In the genomic region with DNA sequence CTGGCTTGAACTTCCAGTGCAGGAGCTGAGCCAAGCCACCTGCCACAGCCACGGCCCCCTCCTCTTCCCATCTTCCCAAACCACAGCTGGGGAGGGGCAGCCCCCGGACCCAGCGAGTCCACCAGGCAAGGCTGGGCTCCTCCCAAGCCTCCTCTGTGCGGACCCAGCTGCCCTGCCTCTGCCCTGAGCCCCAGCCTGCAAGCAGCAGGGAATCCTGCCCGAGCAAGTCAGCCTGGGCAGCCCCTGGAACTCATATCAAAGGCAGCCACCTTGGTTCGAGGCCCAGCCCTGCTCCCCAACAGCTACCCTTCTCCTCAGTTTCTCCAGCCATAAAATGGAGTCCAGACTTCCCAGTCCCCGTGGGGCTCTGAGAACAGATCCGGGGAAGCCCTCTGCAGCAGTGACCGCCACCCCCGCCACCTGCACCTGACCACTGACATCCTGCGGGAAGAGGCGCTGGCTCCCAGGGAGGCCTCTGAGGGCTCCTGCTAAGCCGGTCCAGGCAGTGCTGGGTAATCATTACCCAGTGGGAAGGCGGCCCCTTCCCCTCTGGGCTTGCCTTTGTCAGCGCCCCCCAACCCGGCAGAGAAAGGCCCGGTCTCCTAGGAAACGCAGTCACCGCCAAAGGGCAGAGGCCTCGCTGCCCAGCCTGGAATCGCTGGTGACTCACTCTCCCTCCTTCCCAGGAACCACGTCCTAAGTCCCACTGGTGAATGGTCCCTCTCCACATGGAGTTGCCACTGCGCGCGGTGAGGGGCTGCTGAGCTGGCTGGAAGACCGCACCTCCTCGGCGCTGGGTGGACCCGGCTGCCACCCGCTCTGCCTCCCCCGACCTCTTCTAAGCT, we compare ENCODE assay signal across 1 cellular context.
TF ChIP-seq lines count a peak whose summit lies in the region.

No MANE protein-coding gene starts in this region.

TF ChIP-seq in HepG2, 621 proteins besides CTCF, POLR2A, EP300 and RAD21 (continued from another document and continues in another):
- TF ChIP-seq POGK (CRISPR knock-in tag; conservative IDR thresholded peaks at IDR 0.05) = no peak; the same call in 1 of the 2 replicates
- TF ChIP-seq ZNF331 (CRISPR knock-in tag; IDR thresholded peaks at IDR 0.05) = peak; percentile 35; the same call in 1 of the 2 replicates
- TF ChIP-seq ZNF484 (CRISPR knock-in tag; IDR thresholded peaks at IDR 0.05; ENCODE audit: borderline replicate concordance, low read depth) = no peak
- peak; percentile 87 for TF ChIP-seq GABPB1 (CRISPR knock-in tag; IDR thresholded peaks at IDR 0.05)
- no peak for TF ChIP-seq ZNF230 (CRISPR knock-in tag; IDR thresholded peaks at IDR 0.05)
- 0 out of 2 replicates have a peak, but pooled peaks have one; percentile 44 for TF ChIP-seq KDM6A (CRISPR knock-in tag; IDR thresholded peaks at IDR 0.05; ENCODE audit: low read depth)
- no peak for TF ChIP-seq HNRNPLL (IDR thresholded peaks at IDR 0.05; ENCODE audit: low read depth, low read length, poor library complexity, severe bottlenecking)
- TF ChIP-seq, protein P1, sequence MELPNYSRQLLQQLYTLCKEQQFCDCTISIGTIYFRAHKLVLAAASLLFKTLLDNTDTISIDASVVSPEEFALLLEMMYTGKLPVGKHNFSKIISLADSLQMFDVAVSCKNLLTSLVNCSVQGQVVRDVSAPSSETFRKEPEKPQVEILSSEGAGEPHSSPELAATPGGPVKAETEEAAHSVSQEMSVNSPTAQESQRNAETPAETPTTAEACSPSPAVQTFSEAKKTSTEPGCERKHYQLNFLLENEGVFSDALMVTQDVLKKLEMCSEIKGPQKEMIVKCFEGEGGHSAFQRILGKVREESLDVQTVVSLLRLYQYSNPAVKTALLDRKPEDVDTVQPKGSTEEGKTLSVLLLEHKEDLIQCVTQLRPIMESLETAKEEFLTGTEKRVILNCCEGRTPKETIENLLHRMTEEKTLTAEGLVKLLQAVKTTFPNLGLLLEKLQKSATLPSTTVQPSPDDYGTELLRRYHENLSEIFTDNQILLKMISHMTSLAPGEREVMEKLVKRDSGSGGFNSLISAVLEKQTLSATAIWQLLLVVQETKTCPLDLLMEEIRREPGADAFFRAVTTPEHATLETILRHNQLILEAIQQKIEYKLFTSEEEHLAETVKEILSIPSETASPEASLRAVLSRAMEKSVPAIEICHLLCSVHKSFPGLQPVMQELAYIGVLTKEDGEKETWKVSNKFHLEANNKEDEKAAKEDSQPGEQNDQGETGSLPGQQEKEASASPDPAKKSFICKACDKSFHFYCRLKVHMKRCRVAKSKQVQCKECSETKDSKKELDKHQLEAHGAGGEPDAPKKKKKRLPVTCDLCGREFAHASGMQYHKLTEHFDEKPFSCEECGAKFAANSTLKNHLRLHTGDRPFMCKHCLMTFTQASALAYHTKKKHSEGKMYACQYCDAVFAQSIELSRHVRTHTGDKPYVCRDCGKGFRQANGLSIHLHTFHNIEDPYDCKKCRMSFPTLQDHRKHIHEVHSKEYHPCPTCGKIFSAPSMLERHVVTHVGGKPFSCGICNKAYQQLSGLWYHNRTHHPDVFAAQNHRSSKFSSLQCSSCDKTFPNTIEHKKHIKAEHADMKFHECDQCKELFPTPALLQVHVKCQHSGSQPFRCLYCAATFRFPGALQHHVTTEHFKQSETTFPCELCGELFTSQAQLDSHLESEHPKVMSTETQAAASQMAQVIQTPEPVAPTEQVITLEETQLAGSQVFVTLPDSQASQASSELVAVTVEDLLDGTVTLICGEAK (IDR thresholded peaks at IDR 0.05) = no peak
- TF ChIP-seq, protein P1 (CRISPR knock-in tag; IDR thresholded peaks at IDR 0.05) = peak; percentile 42; the same call in 1 of the 2 replicates
- TF ChIP-seq ERF (CRISPR knock-in tag; IDR thresholded peaks at IDR 0.05) = peak; percentile 22; the same call in 1 of the 2 replicates
- TF ChIP-seq, protein P2, sequence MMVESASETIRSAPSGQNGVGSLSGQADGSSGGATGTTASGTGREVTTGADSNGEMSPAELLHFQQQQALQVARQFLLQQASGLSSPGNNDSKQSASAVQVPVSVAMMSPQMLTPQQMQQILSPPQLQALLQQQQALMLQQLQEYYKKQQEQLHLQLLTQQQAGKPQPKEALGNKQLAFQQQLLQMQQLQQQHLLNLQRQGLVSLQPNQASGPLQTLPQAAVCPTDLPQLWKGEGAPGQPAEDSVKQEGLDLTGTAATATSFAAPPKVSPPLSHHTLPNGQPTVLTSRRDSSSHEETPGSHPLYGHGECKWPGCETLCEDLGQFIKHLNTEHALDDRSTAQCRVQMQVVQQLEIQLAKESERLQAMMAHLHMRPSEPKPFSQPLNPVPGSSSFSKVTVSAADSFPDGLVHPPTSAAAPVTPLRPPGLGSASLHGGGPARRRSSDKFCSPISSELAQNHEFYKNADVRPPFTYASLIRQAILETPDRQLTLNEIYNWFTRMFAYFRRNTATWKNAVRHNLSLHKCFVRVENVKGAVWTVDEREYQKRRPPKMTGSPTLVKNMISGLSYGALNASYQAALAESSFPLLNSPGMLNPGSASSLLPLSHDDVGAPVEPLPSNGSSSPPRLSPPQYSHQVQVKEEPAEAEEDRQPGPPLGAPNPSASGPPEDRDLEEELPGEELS (CRISPR knock-in tag; IDR thresholded peaks at IDR 0.05) = peak; percentile 63; the same call in 1 of the 2 replicates
- no peak for TF ChIP-seq ZNF639 (CRISPR knock-in tag; conservative IDR thresholded peaks at IDR 0.05)
- TF ChIP-seq, protein P3, sequence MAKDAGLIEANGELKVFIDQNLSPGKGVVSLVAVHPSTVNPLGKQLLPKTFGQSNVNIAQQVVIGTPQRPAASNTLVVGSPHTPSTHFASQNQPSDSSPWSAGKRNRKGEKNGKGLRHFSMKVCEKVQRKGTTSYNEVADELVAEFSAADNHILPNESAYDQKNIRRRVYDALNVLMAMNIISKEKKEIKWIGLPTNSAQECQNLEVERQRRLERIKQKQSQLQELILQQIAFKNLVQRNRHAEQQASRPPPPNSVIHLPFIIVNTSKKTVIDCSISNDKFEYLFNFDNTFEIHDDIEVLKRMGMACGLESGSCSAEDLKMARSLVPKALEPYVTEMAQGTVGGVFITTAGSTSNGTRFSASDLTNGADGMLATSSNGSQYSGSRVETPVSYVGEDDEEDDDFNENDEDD (CRISPR knock-in tag; IDR thresholded peaks at IDR 0.05; ENCODE audit: borderline replicate concordance) = peak; percentile 51; the same call in 1 of the 2 replicates
- TF ChIP-seq MEIS1 (CRISPR knock-in tag; IDR thresholded peaks at IDR 0.05; ENCODE audit: borderline replicate concordance) = 0 out of 2 replicates have a peak, but pooled peaks have one; percentile 67
- TF ChIP-seq MXI1 (IDR thresholded peaks at IDR 0.05; ENCODE audit: borderline replicate concordance, low read depth, low read length) = peak; percentile 96; the same call in 2 of the 3 replicates
- TF ChIP-seq RBFOX2 (IDR thresholded peaks at IDR 0.05; ENCODE audit: low read depth, low read length) = peak; percentile 11
- TF ChIP-seq SNAI1 (CRISPR knock-in tag; IDR thresholded peaks at IDR 0.05; ENCODE audit: borderline replicate concordance) = 0 out of 2 replicates have a peak, but pooled peaks have one; percentile 80
- TF ChIP-seq ZNF124 (CRISPR knock-in tag; IDR thresholded peaks at IDR 0.05) = no peak
- TF ChIP-seq, protein P4, sequence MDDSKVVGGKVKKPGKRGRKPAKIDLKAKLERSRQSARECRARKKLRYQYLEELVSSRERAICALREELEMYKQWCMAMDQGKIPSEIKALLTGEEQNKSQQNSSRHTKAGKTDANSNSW (CRISPR knock-in tag; IDR thresholded peaks at IDR 0.05; ENCODE audit: borderline replicate concordance) = no peak
- TF ChIP-seq ZFP37 (CRISPR knock-in tag; IDR thresholded peaks at IDR 0.05; ENCODE audit: borderline replicate concordance) = peak; percentile 15; the same call in 1 of the 2 replicates
- TF ChIP-seq KAT8 (CRISPR knock-in tag; IDR thresholded peaks at IDR 0.05) = no peak
- peak; percentile 15 for TF ChIP-seq HNRNPH1 (optimal IDR thresholded peaks at IDR 0.05; ENCODE audit: low read depth, low read length)
- TF ChIP-seq, protein P5, sequence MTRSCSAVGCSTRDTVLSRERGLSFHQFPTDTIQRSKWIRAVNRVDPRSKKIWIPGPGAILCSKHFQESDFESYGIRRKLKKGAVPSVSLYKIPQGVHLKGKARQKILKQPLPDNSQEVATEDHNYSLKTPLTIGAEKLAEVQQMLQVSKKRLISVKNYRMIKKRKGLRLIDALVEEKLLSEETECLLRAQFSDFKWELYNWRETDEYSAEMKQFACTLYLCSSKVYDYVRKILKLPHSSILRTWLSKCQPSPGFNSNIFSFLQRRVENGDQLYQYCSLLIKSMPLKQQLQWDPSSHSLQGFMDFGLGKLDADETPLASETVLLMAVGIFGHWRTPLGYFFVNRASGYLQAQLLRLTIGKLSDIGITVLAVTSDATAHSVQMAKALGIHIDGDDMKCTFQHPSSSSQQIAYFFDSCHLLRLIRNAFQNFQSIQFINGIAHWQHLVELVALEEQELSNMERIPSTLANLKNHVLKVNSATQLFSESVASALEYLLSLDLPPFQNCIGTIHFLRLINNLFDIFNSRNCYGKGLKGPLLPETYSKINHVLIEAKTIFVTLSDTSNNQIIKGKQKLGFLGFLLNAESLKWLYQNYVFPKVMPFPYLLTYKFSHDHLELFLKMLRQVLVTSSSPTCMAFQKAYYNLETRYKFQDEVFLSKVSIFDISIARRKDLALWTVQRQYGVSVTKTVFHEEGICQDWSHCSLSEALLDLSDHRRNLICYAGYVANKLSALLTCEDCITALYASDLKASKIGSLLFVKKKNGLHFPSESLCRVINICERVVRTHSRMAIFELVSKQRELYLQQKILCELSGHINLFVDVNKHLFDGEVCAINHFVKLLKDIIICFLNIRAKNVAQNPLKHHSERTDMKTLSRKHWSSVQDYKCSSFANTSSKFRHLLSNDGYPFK (CRISPR knock-in tag; IDR thresholded peaks at IDR 0.05; ENCODE audit: borderline replicate concordance) = no peak
- no peak for TF ChIP-seq THYN1 (CRISPR knock-in tag; IDR thresholded peaks at IDR 0.05; ENCODE audit: borderline replicate concordance, low read depth)
- no peak; the same call in 1 of the 2 replicates for TF ChIP-seq ZNF232 (CRISPR knock-in tag; IDR thresholded peaks at IDR 0.05; ENCODE audit: borderline replicate concordance)
- TF ChIP-seq, protein P6, sequence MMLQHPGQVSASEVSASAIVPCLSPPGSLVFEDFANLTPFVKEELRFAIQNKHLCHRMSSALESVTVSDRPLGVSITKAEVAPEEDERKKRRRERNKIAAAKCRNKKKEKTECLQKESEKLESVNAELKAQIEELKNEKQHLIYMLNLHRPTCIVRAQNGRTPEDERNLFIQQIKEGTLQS (CRISPR knock-in tag; IDR thresholded peaks at IDR 0.05) = peak; percentile 58; the same call in 1 of the 2 replicates
- TF ChIP-seq, protein P7, sequence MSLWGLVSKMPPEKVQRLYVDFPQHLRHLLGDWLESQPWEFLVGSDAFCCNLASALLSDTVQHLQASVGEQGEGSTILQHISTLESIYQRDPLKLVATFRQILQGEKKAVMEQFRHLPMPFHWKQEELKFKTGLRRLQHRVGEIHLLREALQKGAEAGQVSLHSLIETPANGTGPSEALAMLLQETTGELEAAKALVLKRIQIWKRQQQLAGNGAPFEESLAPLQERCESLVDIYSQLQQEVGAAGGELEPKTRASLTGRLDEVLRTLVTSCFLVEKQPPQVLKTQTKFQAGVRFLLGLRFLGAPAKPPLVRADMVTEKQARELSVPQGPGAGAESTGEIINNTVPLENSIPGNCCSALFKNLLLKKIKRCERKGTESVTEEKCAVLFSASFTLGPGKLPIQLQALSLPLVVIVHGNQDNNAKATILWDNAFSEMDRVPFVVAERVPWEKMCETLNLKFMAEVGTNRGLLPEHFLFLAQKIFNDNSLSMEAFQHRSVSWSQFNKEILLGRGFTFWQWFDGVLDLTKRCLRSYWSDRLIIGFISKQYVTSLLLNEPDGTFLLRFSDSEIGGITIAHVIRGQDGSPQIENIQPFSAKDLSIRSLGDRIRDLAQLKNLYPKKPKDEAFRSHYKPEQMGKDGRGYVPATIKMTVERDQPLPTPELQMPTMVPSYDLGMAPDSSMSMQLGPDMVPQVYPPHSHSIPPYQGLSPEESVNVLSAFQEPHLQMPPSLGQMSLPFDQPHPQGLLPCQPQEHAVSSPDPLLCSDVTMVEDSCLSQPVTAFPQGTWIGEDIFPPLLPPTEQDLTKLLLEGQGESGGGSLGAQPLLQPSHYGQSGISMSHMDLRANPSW (CRISPR knock-in tag; IDR thresholded peaks at IDR 0.05; ENCODE audit: borderline replicate concordance) = no peak
